ENCODE assay signal across 15 cellular contexts in genomic region chr16:5030251-5030870, GRCh38. TPM values are rescaled to one million over a fixed set of nuclear protein-coding genes. Genes with fewer than 3 reads are reported as not detected.
"Had no signal": no experiment of that assay in that cellular context is flagged by ENCODE, and none has a peak within 500 bp of the region (broad histone marks: within the 10 kb centered on the region; RNA-seq: fewer than 3 reads in every experiment).

No MANE protein-coding gene starts in this region.

- H3K27ac Mint-ChIP-seq: natural killer cell treated with Interleukin-12 subunit alpha and Interleukin-12 subunit beta and Interleukin-15 and Interleukin-18, amount 100 ng/mL, for 72 hours; type B pancreatic cell had no signal

- ATAC-seq: left lobe of liver; natural killer cell treated with Interleukin-12 subunit alpha and Interleukin-12 subunit beta and Interleukin-15 and Interleukin-18, amount 100 ng/mL, for 72 hours; right cardiac atrium had no signal

- H3K36me3 ChIP-seq: thyroid gland, uterus had no signal

- DNase-seq: central memory CD4-positive, alpha-beta T cell; cortex of kidney; foreskin melanocyte; kidney glomerular epithelial cell; right cardiac atrium; stimulated activated CD4-positive, alpha-beta T cell treated with anti-CD3 and anti-CD28 coated beads, Interleukin-2, amount 100 ng/mL, for 48 hours; stimulated activated naive CD4-positive, alpha-beta T cell treated with Interleukin-2 at 50 U/mL for 16 hours; thyroid gland; uterus had no signal

- H3K27me3 Mint-ChIP-seq: natural killer cell treated with Interleukin-12 subunit alpha and Interleukin-12 subunit beta and Interleukin-15 and Interleukin-18, amount 100 ng/mL, for 72 hours had no signal

- H3K27me3 ChIP-seq: hepatocyte, thyroid gland, uterus had no signal

- H3K9me3 Mint-ChIP-seq: natural killer cell treated with Interleukin-12 subunit alpha and Interleukin-12 subunit beta and Interleukin-15 and Interleukin-18, amount 100 ng/mL, for 72 hours; type B pancreatic cell had no signal

- H3K27ac ChIP-seq: hepatocyte, thyroid gland, uterus had no signal

- H3K36me3 Mint-ChIP-seq: natural killer cell treated with Interleukin-12 subunit alpha and Interleukin-12 subunit beta and Interleukin-15 and Interleukin-18, amount 100 ng/mL, for 72 hours; type B pancreatic cell had no signal

- H3K4me3 Mint-ChIP-seq: natural killer cell treated with Interleukin-12 subunit alpha and Interleukin-12 subunit beta and Interleukin-15 and Interleukin-18, amount 100 ng/mL, for 72 hours; type B pancreatic cell had no signal

- H3K4me3 ChIP-seq: hepatocyte, smooth muscle cell, thyroid gland, uterus had no signal

- H3K9me3 ChIP-seq: thyroid gland, uterus had no signal

RNA-seq across cellular contexts. Expression of gene C16orf89, which starts 35.4 kb away (rescaled TPM):
- total RNA-seq: chondrocyte; left lobe of liver; natural killer cell treated with Interleukin-12 subunit alpha and Interleukin-12 subunit beta and Interleukin-15 and Interleukin-18, amount 100 ng/mL, for 72 hours; smooth muscle cell had no signal
- polyA plus RNA-seq: smooth muscle cell had no signal
